Comparison of ENCODE assay signal across 8 cellular contexts in the genomic region with DNA sequence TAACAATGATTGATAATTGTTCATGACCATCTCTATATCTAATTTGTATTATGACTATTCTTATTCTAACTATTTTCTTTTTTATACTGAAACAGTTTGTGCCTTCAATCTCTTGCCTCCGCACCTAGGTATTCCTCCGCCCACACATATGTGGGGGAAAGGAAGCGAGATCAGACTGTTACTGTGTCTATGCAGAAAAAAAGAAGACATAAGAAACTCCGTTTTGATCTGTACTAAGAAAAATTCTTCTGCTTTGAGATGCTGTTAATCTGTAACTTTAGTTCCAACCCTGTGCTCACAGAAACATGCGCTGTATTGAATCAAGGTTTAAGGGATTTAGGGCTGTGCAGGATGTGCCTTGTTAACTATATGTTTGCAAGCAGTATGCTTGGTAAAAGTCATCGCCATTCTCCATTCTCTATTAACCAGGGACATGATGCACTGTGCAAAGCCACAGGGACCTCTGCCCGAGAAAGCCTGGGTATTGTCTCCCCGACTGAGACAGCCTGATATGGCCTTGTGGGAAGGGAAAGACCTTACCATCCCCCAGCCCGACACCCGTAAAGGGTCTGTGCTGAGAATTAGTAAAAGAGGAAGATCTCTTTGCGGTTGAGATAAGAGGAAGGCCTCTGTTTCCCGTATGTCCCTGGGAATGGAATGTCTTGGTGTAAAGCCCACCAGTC. TPM values are rescaled to one million over a fixed set of nuclear protein-coding genes. Genes with fewer than 3 reads are reported as not detected.
A peak's percentile ranks its signal among the peaks of the same experiment; 100 is the strongest.
DNase-seq lines count a peak whose midpoint lies in the region; ATAC-seq and TF ChIP-seq lines count a peak whose summit lies in the region.

No MANE protein-coding gene starts in this region.

- H3K9me3 Mint-ChIP-seq in activated B cell treated with CpG ODN at 0.5 μM for 24 hours: no peaks in the 10 kb centered on the region

- H3K36me3 ChIP-seq in testis (ENCODE audit: low read depth, missing control alignments): no peaks in the 10 kb centered on the region

- intact Hi-C loops in Right ventricle myocardium superior (cut with DNase I) (no loop called here), cardiac septum (cut with DNase I) (no loop called here), activated B cell treated with CpG ODN at 0.5 μM for 24 hours (cut with micrococcal nuclease) (no loop called here), testis (cut with DNase I; ENCODE audit: low total_unique reads) (no loop called here)

- no peak for TF ChIP-seq POLR2A in testis (IDR thresholded peaks at IDR 0.05)

- peaks cover 46% of the 10 kb centered on the region for H3K4me1 Mint-ChIP-seq in activated B cell treated with CpG ODN at 0.5 μM for 24 hours

- H3K9me3 ChIP-seq in testis: no peaks in the 10 kb centered on the region

- no peak for ATAC-seq in Right ventricle myocardium superior (ENCODE audit: poor library complexity)
- ATAC-seq in activated B cell treated with CpG ODN at 0.5 μM for 24 hours (ENCODE audit: low read depth): no peak
- no peak for ATAC-seq in GM21381 (IDR thresholded peaks at IDR 0.05; ENCODE audit: unreplicated experiment)
- no peak for ATAC-seq in omental fat pad (ENCODE audit: low FRiP score)

- peaks cover 15% of the 10 kb centered on the region for H3K36me3 Mint-ChIP-seq in activated B cell treated with CpG ODN at 0.5 μM for 24 hours (ENCODE audit: low read depth)

- TF ChIP-seq CTCF in activated B cell treated with CpG ODN at 0.5 μM for 24 hours (IDR thresholded peaks at IDR 0.05): no peak
- TF ChIP-seq CTCF in testis (IDR thresholded peaks at IDR 0.05): no peak
- TF ChIP-seq CTCF in omental fat pad (IDR thresholded peaks at IDR 0.05): no peak

- CTCF ChIA-PET in activated B cell treated with CpG ODN at 0.5 μM for 24 hours (lab: Charles Lee): no interaction called here

- H3K27ac ChIP-seq in testis: peak overlapping the region; percentile 78 to 86

- H3K27me3 ChIP-seq in testis: no peaks in the 10 kb centered on the region

- POLR2A ChIA-PET in activated B cell treated with CpG ODN at 0.5 μM for 24 hours (lab: Charles Lee): no interaction called here

- peak overlapping the region; percentile 65 for H3K27ac Mint-ChIP-seq in activated B cell treated with CpG ODN at 0.5 μM for 24 hours

- peak overlapping the region; percentile 64 for H3K4me3 Mint-ChIP-seq in activated B cell treated with CpG ODN at 0.5 μM for 24 hours

- no peaks in the 10 kb centered on the region for H3K27me3 Mint-ChIP-seq in activated B cell treated with CpG ODN at 0.5 μM for 24 hours

- H3K4me1 ChIP-seq in testis: peaks cover 39% of the 10 kb centered on the region

- DNase-seq in Right ventricle myocardium superior: peak; percentile 39
- DNase-seq in cardiac septum (ENCODE audit: low spot score): no peak
- no peak for DNase-seq in activated B cell treated with CpG ODN at 0.5 μM for 24 hours
- peak; percentile 28 for DNase-seq in iris pigment epithelial cell (ENCODE audit: low read depth)
- DNase-seq in testis: no peak
- DNase-seq in omental fat pad (ENCODE audit: low spot score): no peak
- DNase-seq in NCI-H1105 treated with DMSO at 0.1 percent for 48 hours (lab: John Stamatoyannopoulos, UW): no peak

- H3K4me3 ChIP-seq in testis: no peak overlapping the region

- 24 to 42% methylated on average over 12 of the region's 12 CpGs for WGBS in testis, 2 donors

RNA-seq across cellular contexts. Expression of gene SCYL1, which starts 2.1 kb away (rescaled TPM):
- total RNA-seq in Right ventricle myocardium superior: 60.5 TPM
- total RNA-seq in cardiac septum: 60.2 TPM
- total RNA-seq in activated B cell treated with CpG ODN at 0.5 μM for 24 hours: 70.0 and 75.7 TPM in 2 replicates
- total RNA-seq in testis: 100 to 1,000 TPM; 131 to 160 TPM
- 127 TPM for polyA plus RNA-seq in testis (ENCODE audit: insufficient read depth, low read depth, low replicate concordance)
- 100 to 1,000 TPM in 1 of 4 donors, 10 to 100 TPM in 3; 75.4 to 105 (median 88.8) TPM for total RNA-seq in omental fat pad

RNA-seq across cellular contexts. Expression of gene MALAT1, which starts 23.9 kb away (rescaled TPM):
- total RNA-seq in Right ventricle myocardium superior: 5,573 TPM
- 9,850 TPM for total RNA-seq in cardiac septum
- 12,540 and 18,961 TPM in 2 replicates for total RNA-seq in activated B cell treated with CpG ODN at 0.5 μM for 24 hours
- total RNA-seq in testis: 1,000 to 10,000 TPM; 8,109 to 9,314 TPM
- 26.7 TPM for polyA plus RNA-seq in testis (ENCODE audit: insufficient read depth, low read depth, low replicate concordance)
- over 10,000 TPM; 11,614 to 21,764 (median 16,063) TPM for total RNA-seq in omental fat pad

RNA-seq across cellular contexts. Expression of gene LTBP3, which starts 35.4 kb away (rescaled TPM):
- total RNA-seq in Right ventricle myocardium superior (73.4 TPM), cardiac septum (148 TPM), activated B cell treated with CpG ODN at 0.5 μM for 24 hours (25.0 and 25.3 TPM in 2 replicates), testis (100 to 1,000 TPM; 112 to 126 TPM), omental fat pad (10 to 100 TPM; 67.3 to 84.8 (median 76.5) TPM)
- polyA plus RNA-seq in testis (ENCODE audit: insufficient read depth, low read depth, low replicate concordance): 58.1 TPM

RNA-seq across cellular contexts. Expression of gene ZNRD2, which starts 47.5 kb away (rescaled TPM):
- total RNA-seq in Right ventricle myocardium superior (23.2 TPM), cardiac septum (28.3 TPM), activated B cell treated with CpG ODN at 0.5 μM for 24 hours (40.9 and 41.0 TPM in 2 replicates), testis (10 to 100 TPM; 67.7 to 79.6 TPM), omental fat pad (10 to 100 TPM; 41.1 to 56.1 (median 50.1) TPM)
- polyA plus RNA-seq in testis (ENCODE audit: insufficient read depth, low read depth, low replicate concordance): 77.6 TPM

RNA-seq across cellular contexts. Expression of gene FAM89B, which starts 49.6 kb away (rescaled TPM):
- total RNA-seq in Right ventricle myocardium superior: 36.1 TPM
- total RNA-seq in cardiac septum: 47.4 TPM
- total RNA-seq in activated B cell treated with CpG ODN at 0.5 μM for 24 hours: 19.1 and 21.6 TPM in 2 replicates
- total RNA-seq in testis: 10 to 100 TPM; 59.9 to 63.2 TPM
- 25.8 TPM for polyA plus RNA-seq in testis (ENCODE audit: insufficient read depth, low read depth, low replicate concordance)
- 10 to 100 TPM; 29.1 to 37.4 (median 33.1) TPM for total RNA-seq in omental fat pad

Comparison
In these comparisons a context has a peak if more than half of its experiments do, and no peak if none do; other contexts are left out.
1. DNase-seq: peak in Right ventricle myocardium superior (single experiment) and iris pigment epithelial cell (single experiment); none in cardiac septum (single experiment), activated B cell treated with CpG ODN at 0.5 μM for 24 hours (single experiment), testis (single experiment), omental fat pad (single experiment) and NCI-H1105 treated with DMSO at 0.1 percent for 48 hours (single experiment).